In the genomic region with DNA sequence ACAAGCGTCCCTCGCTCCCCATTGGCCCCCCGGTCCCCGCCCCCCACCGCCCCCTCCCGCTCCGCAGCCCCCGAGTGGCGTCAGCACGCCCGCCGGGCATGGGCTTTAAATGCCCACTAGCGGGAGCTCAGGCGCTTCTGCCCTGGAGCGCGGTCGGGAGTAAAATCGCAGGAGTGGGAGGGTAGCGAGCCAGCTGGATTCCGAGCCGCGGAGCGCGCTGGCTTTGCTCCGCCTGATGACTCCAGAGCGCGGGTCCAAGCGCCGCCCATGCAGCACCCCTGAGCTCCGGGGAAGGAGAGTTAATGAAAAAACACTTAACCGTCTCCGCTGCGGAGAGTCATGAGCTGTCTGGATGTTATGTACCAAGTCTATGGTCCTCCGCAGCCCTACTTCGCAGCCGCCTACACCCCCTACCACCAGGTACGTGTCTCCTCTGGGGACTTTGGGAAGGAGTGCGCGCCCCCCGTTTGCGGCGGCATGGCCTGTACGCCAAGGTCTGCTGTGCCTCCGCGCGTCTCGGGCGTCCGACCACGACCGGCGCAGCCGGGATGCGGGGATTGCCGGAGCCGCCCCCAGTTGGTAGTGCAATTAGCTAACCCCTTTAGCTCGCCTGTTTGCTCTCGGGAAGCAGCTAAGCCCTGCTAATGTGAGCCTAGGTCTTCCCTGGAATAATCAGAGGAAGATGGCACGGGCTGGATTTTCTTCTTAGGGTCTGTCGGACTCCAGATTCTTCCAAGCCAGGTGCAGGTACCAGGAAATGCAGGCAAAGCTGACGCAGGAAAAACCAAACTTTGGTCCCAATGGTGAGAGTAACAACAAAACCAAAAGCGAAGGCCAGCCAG, we compare ENCODE assay signal across 9 cellular contexts. TPM values are rescaled to one million over a fixed set of nuclear protein-coding genes. Genes with fewer than 3 reads are reported as not detected.
DNase-seq lines count a peak whose midpoint lies in the region; ATAC-seq, FAIRE-seq and TF ChIP-seq lines count a peak whose summit lies in the region.
"Had no signal": no experiment of that assay in that cellular context is flagged by ENCODE, and none has a peak within 500 bp of the region (broad histone marks: within the 10 kb centered on the region; RNA-seq: fewer than 3 reads in every experiment).

A gene with protein sequence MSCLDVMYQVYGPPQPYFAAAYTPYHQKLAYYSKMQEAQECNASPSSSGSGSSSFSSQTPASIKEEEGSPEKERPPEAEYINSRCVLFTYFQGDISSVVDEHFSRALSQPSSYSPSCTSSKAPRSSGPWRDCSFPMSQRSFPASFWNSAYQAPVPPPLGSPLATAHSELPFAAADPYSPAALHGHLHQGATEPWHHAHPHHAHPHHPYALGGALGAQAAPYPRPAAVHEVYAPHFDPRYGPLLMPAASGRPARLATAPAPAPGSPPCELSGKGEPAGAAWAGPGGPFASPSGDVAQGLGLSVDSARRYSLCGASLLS (plus strand): TSS at position 134 of the 842 bp plus-strand sequence. CDS start 206 bp downstream, at position 340.

- TF ChIP-seq CTCF in GM13976 (IDR thresholded peaks at IDR 0.05; ENCODE audit: borderline replicate concordance, control extremely low read depth, extremely low read depth, insufficient read depth, missing control alignments) (no peak), K562 (IDR thresholded peaks at IDR 0.05 in 2 of 3, conservative IDR thresholded peaks at IDR 0.05 in 1 of 3; ENCODE audit: insufficient read depth in 2 of 3, low read depth in 1 of 3, low read length in 3 of 3) (no peak)

- H3K79me2 ChIP-seq in K562 (ENCODE audit: control insufficient read depth, insufficient read depth, low read length): no peaks in the 10 kb centered on the region

- H3K9me1 ChIP-seq in K562 (ENCODE audit: control insufficient read depth, insufficient read depth, low read length): no peaks in the 10 kb centered on the region

- H3K9me3 ChIP-seq in K562 (replicated peaks; ENCODE audit: control insufficient read depth, insufficient read depth, low read depth, low read length): no peaks in the 10 kb centered on the region

- CTCF ChIA-PET in K562 (lab: Yijun Ruan, JAX; ENCODE audit: low intra/inter-chr PET ratio): no interaction called here

- DNase-seq in 8988T (peak; percentile 82), GM13976 (ENCODE audit: low spot score) (peak; percentile 47), NCI-H1048 (lab: John Stamatoyannopoulos, UW) (peak; percentile 13), K562 (ENCODE audit: extremely low read depth in 1 of 4, low spot score in 3 of 4) (no peak), iPS-NIHi7 (ENCODE audit: extremely low spot score) (peak; percentile 70), NOMO-1 (lab: John Stamatoyannopoulos, UW; ENCODE audit: unreplicated experiment in 2 of 2) (no peak)

- in situ Hi-C loops in GM13976 (cut with MboI; ENCODE audit: low sequenced_read_pairs, unreplicated experiment) (no loop called here), K562 (cut with MboI) (no loop called here)

- no peak within 1 kb of the TSS for H2AFZ ChIP-seq in K562 (ENCODE audit: low read depth, low read length)

- TF ChIP-seq RAD21 in K562 (CRISPR knock-in tag; conservative IDR thresholded peaks at IDR 0.05 in 1 of 2, IDR thresholded peaks at IDR 0.05 in 1 of 2): no peak

- H3K9ac ChIP-seq in K562 (ENCODE audit: insufficient read depth in 1 of 2, low read depth in 2 of 2, low read length in 2 of 2): no peak within 1 kb of the TSS

- no peak for FAIRE-seq in K562 (lab: Jason Lieb, UNC)
- FAIRE-seq: endometrium had no signal

- no peak within 1 kb of the TSS for H3K4me2 ChIP-seq in K562 (ENCODE audit: insufficient read depth, low read length)

- ATAC-seq in K562 (peak; percentile 23; the same call in 2 of the 3 replicates), HG02884 (IDR thresholded peaks at IDR 0.05; ENCODE audit: unreplicated experiment) (no peak)

- H3K4me3 ChIP-seq in K562 (no peak within 1 kb of the TSS), skin epidermis (peak within 1 kb of the TSS; percentile 5 to 36 (median 17))

- TF ChIP-seq POLR2A in K562 (conservative IDR thresholded peaks at IDR 0.05): no peak

- H3K27ac ChIP-seq in K562 (ENCODE audit: extremely low read depth, low read depth, low read length) (no peak within 1 kb of the TSS), skin epidermis (no peak within 1 kb of the TSS)

- H4K20me1 ChIP-seq in K562 (replicated peaks; ENCODE audit: control insufficient read depth, insufficient read depth, low read length): no peaks in the 10 kb centered on the region

- H3K4me1 ChIP-seq in K562 (replicated peaks in 1 of 2; ENCODE audit: control insufficient read depth in 2 of 2, insufficient read depth in 2 of 2, low read length in 2 of 2): peaks cover 0 to 10% of the 10 kb centered on the region in 2 experiments; a peak in 1 of 5 replicates

- H3K36me3 ChIP-seq in K562 (ENCODE audit: control insufficient read depth, insufficient read depth, low read length): no peaks in the 10 kb centered on the region

- POLR2A ChIA-PET in K562 (lab: Yijun Ruan, JAX): no interaction called here

- 14% methylated on average over 45 of the region's 62 CpGs for WGBS in K562 (ENCODE audit: insufficient coverage, low coverage, missing lambda C conversion rate)

- TF ChIP-seq EP300 in K562 (IDR thresholded peaks at IDR 0.05; ENCODE audit: low read length): no peak

- intact Hi-C loops in K562 (cut with micrococcal nuclease): no loop called here

- no TSS peak for BruUV-seq in K562 (replicated peaks; lab: Mats Ljungman, UMichigan)

- H3K27me3 ChIP-seq in K562 (ENCODE audit: control insufficient read depth in 2 of 2, insufficient read depth in 2 of 2, low read length in 2 of 2): peaks cover 16 to 43% of the 10 kb centered on the region in 2 experiments; a peak in 3 of 5 replicates

TF ChIP-seq in K562, 482 proteins besides CTCF, POLR2A, EP300 and RAD21 (continues in another document):
- no peak for TF ChIP-seq ILF3 (IDR thresholded peaks at IDR 0.05; ENCODE audit: borderline replicate concordance)
- TF ChIP-seq, protein P1, sequence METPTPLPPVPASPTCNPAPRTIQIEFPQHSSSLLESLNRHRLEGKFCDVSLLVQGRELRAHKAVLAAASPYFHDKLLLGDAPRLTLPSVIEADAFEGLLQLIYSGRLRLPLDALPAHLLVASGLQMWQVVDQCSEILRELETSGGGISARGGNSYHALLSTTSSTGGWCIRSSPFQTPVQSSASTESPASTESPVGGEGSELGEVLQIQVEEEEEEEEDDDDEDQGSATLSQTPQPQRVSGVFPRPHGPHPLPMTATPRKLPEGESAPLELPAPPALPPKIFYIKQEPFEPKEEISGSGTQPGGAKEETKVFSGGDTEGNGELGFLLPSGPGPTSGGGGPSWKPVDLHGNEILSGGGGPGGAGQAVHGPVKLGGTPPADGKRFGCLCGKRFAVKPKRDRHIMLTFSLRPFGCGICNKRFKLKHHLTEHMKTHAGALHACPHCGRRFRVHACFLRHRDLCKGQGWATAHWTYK (CRISPR knock-in tag; IDR thresholded peaks at IDR 0.05): no peak
- TF ChIP-seq SMARCB1 (IDR thresholded peaks at IDR 0.05; ENCODE audit: insufficient read length, low read depth): no peak
- TF ChIP-seq CBX5 (IDR thresholded peaks at IDR 0.05; ENCODE audit: borderline replicate concordance, low read depth): no peak
- no peak for TF ChIP-seq POLR2AphosphoS5 (IDR thresholded peaks at IDR 0.05; ENCODE audit: control insufficient read depth, insufficient read depth, low read depth, low read length)
- no peak for TF ChIP-seq TCF7 (IDR thresholded peaks at IDR 0.05; ENCODE audit: borderline replicate concordance)
- TF ChIP-seq RBM17 (IDR thresholded peaks at IDR 0.05; ENCODE audit: borderline replicate concordance, low read depth, low read length): no peak
- no peak for TF ChIP-seq NONO (IDR thresholded peaks at IDR 0.05; ENCODE audit: low read depth in 2 of 2, low read length in 1 of 2)
- TF ChIP-seq, protein P2, sequence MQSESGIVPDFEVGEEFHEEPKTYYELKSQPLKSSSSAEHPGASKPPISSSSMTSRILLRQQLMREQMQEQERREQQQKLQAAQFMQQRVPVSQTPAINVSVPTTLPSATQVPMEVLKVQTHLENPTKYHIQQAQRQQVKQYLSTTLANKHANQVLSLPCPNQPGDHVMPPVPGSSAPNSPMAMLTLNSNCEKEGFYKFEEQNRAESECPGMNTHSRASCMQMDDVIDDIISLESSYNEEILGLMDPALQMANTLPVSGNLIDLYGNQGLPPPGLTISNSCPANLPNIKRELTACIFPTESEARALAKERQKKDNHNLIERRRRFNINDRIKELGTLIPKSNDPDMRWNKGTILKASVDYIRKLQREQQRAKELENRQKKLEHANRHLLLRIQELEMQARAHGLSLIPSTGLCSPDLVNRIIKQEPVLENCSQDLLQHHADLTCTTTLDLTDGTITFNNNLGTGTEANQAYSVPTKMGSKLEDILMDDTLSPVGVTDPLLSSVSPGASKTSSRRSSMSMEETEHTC (IDR thresholded peaks at IDR 0.05): no peak
- TF ChIP-seq NFRKB (IDR thresholded peaks at IDR 0.05; ENCODE audit: low read depth): no peak
- no peak for TF ChIP-seq NFIC (IDR thresholded peaks at IDR 0.05)
- no peak for TF ChIP-seq NFE2L1 (tag; IDR thresholded peaks at IDR 0.05; ENCODE audit: borderline replicate concordance, low read depth)
- TF ChIP-seq ZNF408 (CRISPR knock-in tag; IDR thresholded peaks at IDR 0.05; ENCODE audit: low read depth): no peak

RNA-seq across cellular contexts. Expression of the gene that starts here (rescaled TPM):
- not detected in 2 replicates for total RNA-seq in K562 (2011; cell fraction: chromatin; rRNA removed; ENCODE audit: low replicate concordance)
- not detected in 2 replicates for total RNA-seq in K562 (2011; cell fraction: nucleolus; rRNA removed)
- not detected in 2 replicates for total RNA-seq in K562 (2011; cell fraction: nucleoplasm; rRNA removed)
- total RNA-seq in K562 (2014; rRNA removed) (not detected in 2 replicates), K562 (2014; rRNA removed; fragmentation: Illumina TruSeq; extraction: Trizol) (not detected in 2 replicates), K562 (2015; rRNA removed; fragmentation: Illumina TruSeq; extraction: Trizol) (not detected in 2 replicates), K562 (2021) (not detected in 2 replicates)
- polyA plus RNA-seq in K562 (2011; rRNA removed) (not detected in 2 replicates), K562 (2014; fragmentation: Illumina TruSeq; extraction: Trizol) (not detected in 2 replicates), K562 (2014; fragmentation: Nextera tagmentation; extraction: Ambion mirVana) (not detected), K562 (2014; rRNA removed) (not detected in 2 replicates)
- polyA plus RNA-seq in K562 (2011; cell fraction: cytosol; rRNA removed): not detected in 2 replicates
- polyA plus RNA-seq in K562 (2011; cell fraction: nucleus; rRNA removed): not detected in 2 replicates
- polyA plus RNA-seq in K562 (2012): not detected in 2 replicates
- not detected in 2 replicates for polyA minus RNA-seq in K562 (2011; rRNA and poly(A)+ RNA removed)
- polyA minus RNA-seq in K562 (2011; cell fraction: cytosol; rRNA and poly(A)+ RNA removed): not detected in 2 replicates
- polyA minus RNA-seq in K562 (2011; cell fraction: nucleus; rRNA and poly(A)+ RNA removed): not detected in 2 replicates

Comparison
In these comparisons a context has a peak if more than half of its experiments do, and no peak if none do; other contexts are left out.
1. Peak in ATAC-seq in K562; RNA of the gene not detected or under 1 TPM.
2. DNase-seq: peak in 8988T (single experiment), GM13976 (single experiment), NCI-H1048 (single experiment) and iPS-NIHi7 (single experiment); none in K562 (0 of 4) and NOMO-1 (0 of 2).